ENCODE assay signal across 28 cellular contexts in the genomic region with DNA sequence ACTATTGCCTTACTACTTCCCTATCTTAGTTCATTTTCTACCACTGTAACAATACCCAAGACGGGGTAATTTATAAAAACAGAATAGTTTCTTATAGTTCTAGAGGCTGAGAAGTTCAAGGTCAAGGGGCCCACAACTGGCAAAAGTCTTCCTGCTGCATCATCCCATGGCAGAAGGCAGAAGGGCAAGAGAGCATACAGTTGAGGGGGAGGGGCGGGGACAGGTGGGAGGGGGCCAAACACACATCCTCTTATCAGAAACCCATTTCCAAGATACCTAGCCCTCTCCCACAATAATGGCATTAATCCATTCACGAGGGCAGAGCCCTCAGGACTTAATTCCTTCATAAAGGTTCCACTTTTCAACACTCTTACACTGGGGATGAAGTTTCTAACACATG.
"Had no signal": no experiment of that assay in that cellular context is flagged by ENCODE, and none has a peak within 500 bp of the region (broad histone marks: within the 10 kb centered on the region; RNA-seq: fewer than 3 reads in every experiment).

No MANE protein-coding gene starts in this region.

- H3K4me2 ChIP-seq: neural progenitor cell had no signal

- DNase-seq: natural killer cell; occipital lobe; ovary; posterior cingulate gyrus; psoas muscle; right cardiac atrium; right lobe of liver; sigmoid colon; small intestine; stimulated activated CD4-positive, alpha-beta T cell treated with anti-CD3 and anti-CD28 coated beads, Interleukin-15, amount 100 ng/mL, for 24 hours; stimulated activated CD4-positive, alpha-beta T cell treated with anti-CD3 and anti-CD28 coated beads, Interleukin-2, amount 100 ng/mL, for 24 hours; stimulated activated CD4-positive, alpha-beta T cell treated with anti-CD3 and anti-CD28 coated beads, Interleukin-2, amount 100 ng/mL, for 48 hours; stimulated activated CD4-positive, alpha-beta T cell treated with anti-CD3 and anti-CD28 coated beads, Interleukin-4, amount 100 ng/mL, for 4 hours; stimulated activated naive B cell treated with anti-CD40 and anti-IgM and Interleukin-4, amounts not matched to agents 10 μg/mL and 1 μg/mL and 100 μg/mL, for 72 hours; stimulated activated naive CD4-positive, alpha-beta T cell treated with Interleukin-2 at 50 U/mL for 16 hours; stomach; thyroid gland; trophoblast cell; upper lobe of left lung had no signal

- H3K27ac Mint-ChIP-seq: natural killer cell; nephron; neural progenitor cell; progenitor cell of endocrine pancreas; stimulated activated effector memory CD8-positive, alpha-beta T cell treated with anti-CD3 and anti-CD28 coated beads, Interleukin-12 subunit alpha, Interleukin-12 subunit beta, amount 100 ng/mL, for 72 hours; stimulated activated naive B cell treated with anti-CD40 and anti-IgM and Interleukin-4, amounts not matched to agents 10 μg/mL and 1 μg/mL and 100 μg/mL, for 72 hours; stimulated activated naive CD8-positive, alpha-beta T cell treated with anti-CD3 and anti-CD28 coated beads, Interleukin-15, Interleukin-2, amounts not matched to agents 100 ng/mL and 50 ng/mL, for 24 hours had no signal

- H3K27me3 ChIP-seq: neural progenitor cell, ovary, right lobe of liver, sigmoid colon, stomach, thyroid gland, tibial nerve, upper lobe of left lung, vagina had no signal

- H3K4me1 Mint-ChIP-seq: natural killer cell; stimulated activated effector memory CD8-positive, alpha-beta T cell treated with anti-CD3 and anti-CD28 coated beads, Interleukin-12 subunit alpha, Interleukin-12 subunit beta, amount 100 ng/mL, for 72 hours; stimulated activated naive B cell treated with anti-CD40 and anti-IgM and Interleukin-4, amounts not matched to agents 10 μg/mL and 1 μg/mL and 100 μg/mL, for 72 hours had no signal

- H3K27me3 Mint-ChIP-seq: progenitor cell of endocrine pancreas; stimulated activated naive B cell treated with anti-CD40 and anti-IgM and Interleukin-4, amounts not matched to agents 10 μg/mL and 1 μg/mL and 100 μg/mL, for 72 hours; stimulated activated naive CD8-positive, alpha-beta T cell treated with anti-CD3 and anti-CD28 coated beads, Interleukin-15, Interleukin-2, amounts not matched to agents 100 ng/mL and 50 ng/mL, for 24 hours had no signal

- H3K79me2 ChIP-seq: parathyroid adenoma had no signal

- H3K4me3 ChIP-seq: neural progenitor cell, ovary, psoas muscle, right lobe of liver, sigmoid colon, stomach, thoracic aorta, thyroid gland, tibial nerve, upper lobe of left lung, vagina had no signal

- H3K4me1 ChIP-seq: neural progenitor cell, parathyroid adenoma, psoas muscle, right lobe of liver, sigmoid colon, stomach, thyroid gland, upper lobe of left lung, vagina had no signal

- H3K27ac ChIP-seq: neural progenitor cell, ovary, parathyroid adenoma, psoas muscle, right lobe of liver, sigmoid colon, stomach, thoracic aorta, thyroid gland, tibial nerve, upper lobe of left lung, vagina had no signal

- H3K36me3 Mint-ChIP-seq: natural killer cell; stimulated activated effector memory CD8-positive, alpha-beta T cell treated with anti-CD3 and anti-CD28 coated beads, Interleukin-12 subunit alpha, Interleukin-12 subunit beta, amount 100 ng/mL, for 72 hours; stimulated activated naive B cell treated with anti-CD40 and anti-IgM and Interleukin-4, amounts not matched to agents 10 μg/mL and 1 μg/mL and 100 μg/mL, for 72 hours had no signal

- H3K9ac ChIP-seq: neural progenitor cell, parathyroid adenoma had no signal

- ATAC-seq: natural killer cell; psoas muscle; right cardiac atrium; right lobe of liver; stimulated activated effector memory CD8-positive, alpha-beta T cell treated with anti-CD3 and anti-CD28 coated beads, Interleukin-12 subunit alpha, Interleukin-12 subunit beta, amount 100 ng/mL, for 72 hours; stimulated activated naive B cell treated with anti-CD40 and anti-IgM and Interleukin-4, amounts not matched to agents 10 μg/mL and 1 μg/mL and 100 μg/mL, for 72 hours had no signal

- H3K36me3 ChIP-seq: neural progenitor cell, ovary, right lobe of liver, sigmoid colon, stomach, thoracic aorta, thyroid gland, upper lobe of left lung, vagina had no signal

- H3K4me3 Mint-ChIP-seq: natural killer cell; nephron; neural progenitor cell; stimulated activated effector memory CD8-positive, alpha-beta T cell treated with anti-CD3 and anti-CD28 coated beads, Interleukin-12 subunit alpha, Interleukin-12 subunit beta, amount 100 ng/mL, for 72 hours; stimulated activated naive B cell treated with anti-CD40 and anti-IgM and Interleukin-4, amounts not matched to agents 10 μg/mL and 1 μg/mL and 100 μg/mL, for 72 hours; stimulated activated naive CD8-positive, alpha-beta T cell treated with anti-CD3 and anti-CD28 coated beads, Interleukin-15, Interleukin-2, amounts not matched to agents 100 ng/mL and 50 ng/mL, for 24 hours had no signal

- H3K9me3 Mint-ChIP-seq: nephron, neural progenitor cell had no signal
